Comparison of ENCODE assay signal across 10 cellular contexts in the genomic region with DNA sequence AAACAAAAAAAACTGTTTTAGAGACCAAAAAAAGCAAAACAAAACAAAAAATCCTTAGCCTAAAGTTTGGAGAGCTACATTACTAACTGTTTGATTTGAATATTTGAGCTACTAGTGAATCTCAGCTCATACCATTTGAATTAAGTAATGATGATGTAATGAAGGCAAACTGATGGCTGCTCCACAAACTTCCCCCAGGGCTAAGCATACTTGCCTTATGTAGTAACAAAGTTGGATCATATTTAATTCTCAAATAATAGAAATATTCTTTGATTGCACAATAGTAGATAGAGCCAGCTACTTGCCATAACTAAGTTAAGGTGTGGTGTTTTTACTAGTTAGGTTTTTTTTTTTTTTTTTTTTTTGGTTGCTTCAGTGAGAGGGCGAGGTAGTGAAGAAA. TPM values are rescaled to one million over a fixed set of nuclear protein-coding genes. Genes with fewer than 3 reads are reported as not detected.
DNase-seq lines count a peak whose midpoint lies in the region; ATAC-seq, FAIRE-seq and TF ChIP-seq lines count a peak whose summit lies in the region.
"Had no signal": no experiment of that assay in that cellular context is flagged by ENCODE, and none has a peak within 500 bp of the region (broad histone marks: within the 10 kb centered on the region; RNA-seq: fewer than 3 reads in every experiment).

No MANE protein-coding gene starts in this region.

- CTCF ChIA-PET in WTC11 (lab: Charles Lee) = interaction anchor here (0.6 kb wide), 1 partner anchor 1286 kb away, joined by 4 read pairs; no protein-coding TSS in a partner anchor

- POLR2A ChIA-PET in WTC11 (lab: Charles Lee) = interaction anchor here (0.6 to 0.7 kb wide), 3 partner anchors 38 to 582 kb away, joined by 3 read pairs; partner anchors contain the start of gene SHPRH

- H3K36me3 ChIP-seq in SK-N-MC (ENCODE audit: insufficient read depth, low read length) (no peaks in the 10 kb centered on the region), pancreas (peaks cover 0 to 10% (median 0%) of the 10 kb centered on the region in 3 donors)

- ATAC-seq in pancreas = peak in 2 of 4 donors; percentile 21 to 32
- no peak for ATAC-seq in HG03039 (IDR thresholded peaks at IDR 0.05; ENCODE audit: unreplicated experiment)
- no peak for ATAC-seq in HG02840 (IDR thresholded peaks at IDR 0.05; ENCODE audit: low FRiP score, unreplicated experiment)
- no peak for ATAC-seq in WTC11
- ATAC-seq: activated naive CD4-positive, alpha-beta T cell treated with anti-CD3 and anti-CD28 coated beads, Interleukin-2, amount 50 U/mL, for 72 hours had no signal

- peak; percentile 12 for DNase-seq in COLO829 (ENCODE audit: low spot score)
- DNase-seq in SK-N-MC (ENCODE audit: low read depth, low spot score) = peak; percentile 51
- peak; percentile 97 for DNase-seq in fibroblast of the aortic adventitia (ENCODE audit: low read depth)
- DNase-seq in pancreas = no peak
- no peak for DNase-seq in WTC11 (ENCODE audit: low spot score)
- DNase-seq in NCI-H2196 (lab: John Stamatoyannopoulos, UW; ENCODE audit: unreplicated experiment) = no peak
- DNase-seq: NCI-H1092 had no signal

- H3K27ac Mint-ChIP-seq in WTC11 = no peak overlapping the region
- H3K27ac Mint-ChIP-seq: activated naive CD4-positive, alpha-beta T cell treated with anti-CD3 and anti-CD28 coated beads, Interleukin-2, amount 50 U/mL, for 72 hours had no signal

- no peaks in the 10 kb centered on the region for H3K27me3 ChIP-seq in pancreas

- H3K27ac ChIP-seq in SK-N-MC = peak overlapping the region; percentile 27
- peak overlapping the region in 2 of 4 donors; percentile 96 to 97 for H3K27ac ChIP-seq in pancreas

- H3K9ac ChIP-seq in SK-N-MC (ENCODE audit: insufficient read length) = peak overlapping the region; percentile 43

- H3K27me3 Mint-ChIP-seq in WTC11 (ENCODE audit: low read depth) = peaks cover 11% of the 10 kb centered on the region

- no peaks in the 10 kb centered on the region for H3K9me3 Mint-ChIP-seq in WTC11
- H3K9me3 Mint-ChIP-seq: activated naive CD4-positive, alpha-beta T cell treated with anti-CD3 and anti-CD28 coated beads, Interleukin-2, amount 50 U/mL, for 72 hours had no signal

- intact Hi-C loops in pancreas (cut with DNase I) = no loop called here

- H3K4me1 Mint-ChIP-seq in WTC11 = peaks cover 15% of the 10 kb centered on the region

- TF ChIP-seq CTCF in fibroblast of the aortic adventitia (IDR thresholded peaks at IDR 0.05; ENCODE audit: insufficient read depth, low read length) (no peak), pancreas (IDR thresholded peaks at IDR 0.05) (no peak), WTC11 (IDR thresholded peaks at IDR 0.05) (no peak)

- H3K9me3 ChIP-seq in SK-N-MC (ENCODE audit: low read depth, low read length) = no peaks in the 10 kb centered on the region
- H3K9me3 ChIP-seq in pancreas = no peaks in the 10 kb centered on the region

- H3K4me3 ChIP-seq in SK-N-MC (no peak overlapping the region), fibroblast of the aortic adventitia (ENCODE audit: low read depth, low read length) (peak overlapping the region; percentile 32), pancreas (peak overlapping the region in 1 of 4 donors; percentile 76)

- H3K4me3 Mint-ChIP-seq in WTC11 = no peak overlapping the region

- H3K4me1 ChIP-seq in pancreas = peaks cover 0 to 9% (median 0%) of the 10 kb centered on the region in 3 donors

- peak; percentile 91 for FAIRE-seq in pancreas (lab: Jason Lieb, UNC)

- WGBS in pancreas, 2 donors = 0 to 58% methylated on average over 1 of the region's 1 CpG

- peaks cover 7% of the 10 kb centered on the region for H3K36me3 Mint-ChIP-seq in WTC11

TF ChIP-seq in WTC11, 78 proteins besides CTCF, POLR2A, EP300 and RAD21:
- TF ChIP-seq ESRRA (CRISPR knock-in tag; IDR thresholded peaks at IDR 0.05; ENCODE audit: borderline replicate concordance) = no peak
- TF ChIP-seq, protein P1, sequence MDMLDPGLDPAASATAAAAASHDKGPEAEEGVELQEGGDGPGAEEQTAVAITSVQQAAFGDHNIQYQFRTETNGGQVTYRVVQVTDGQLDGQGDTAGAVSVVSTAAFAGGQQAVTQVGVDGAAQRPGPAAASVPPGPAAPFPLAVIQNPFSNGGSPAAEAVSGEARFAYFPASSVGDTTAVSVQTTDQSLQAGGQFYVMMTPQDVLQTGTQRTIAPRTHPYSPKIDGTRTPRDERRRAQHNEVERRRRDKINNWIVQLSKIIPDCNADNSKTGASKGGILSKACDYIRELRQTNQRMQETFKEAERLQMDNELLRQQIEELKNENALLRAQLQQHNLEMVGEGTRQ (CRISPR knock-in tag; IDR thresholded peaks at IDR 0.05) = no peak
- TF ChIP-seq, protein P2, sequence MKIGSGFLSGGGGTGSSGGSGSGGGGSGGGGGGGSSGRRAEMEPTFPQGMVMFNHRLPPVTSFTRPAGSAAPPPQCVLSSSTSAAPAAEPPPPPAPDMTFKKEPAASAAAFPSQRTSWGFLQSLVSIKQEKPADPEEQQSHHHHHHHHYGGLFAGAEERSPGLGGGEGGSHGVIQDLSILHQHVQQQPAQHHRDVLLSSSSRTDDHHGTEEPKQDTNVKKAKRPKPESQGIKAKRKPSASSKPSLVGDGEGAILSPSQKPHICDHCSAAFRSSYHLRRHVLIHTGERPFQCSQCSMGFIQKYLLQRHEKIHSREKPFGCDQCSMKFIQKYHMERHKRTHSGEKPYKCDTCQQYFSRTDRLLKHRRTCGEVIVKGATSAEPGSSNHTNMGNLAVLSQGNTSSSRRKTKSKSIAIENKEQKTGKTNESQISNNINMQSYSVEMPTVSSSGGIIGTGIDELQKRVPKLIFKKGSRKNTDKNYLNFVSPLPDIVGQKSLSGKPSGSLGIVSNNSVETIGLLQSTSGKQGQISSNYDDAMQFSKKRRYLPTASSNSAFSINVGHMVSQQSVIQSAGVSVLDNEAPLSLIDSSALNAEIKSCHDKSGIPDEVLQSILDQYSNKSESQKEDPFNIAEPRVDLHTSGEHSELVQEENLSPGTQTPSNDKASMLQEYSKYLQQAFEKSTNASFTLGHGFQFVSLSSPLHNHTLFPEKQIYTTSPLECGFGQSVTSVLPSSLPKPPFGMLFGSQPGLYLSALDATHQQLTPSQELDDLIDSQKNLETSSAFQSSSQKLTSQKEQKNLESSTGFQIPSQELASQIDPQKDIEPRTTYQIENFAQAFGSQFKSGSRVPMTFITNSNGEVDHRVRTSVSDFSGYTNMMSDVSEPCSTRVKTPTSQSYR (CRISPR knock-in tag; IDR thresholded peaks at IDR 0.05) = no peak

RNA-seq across cellular contexts. Expression of gene RAB32, which starts 2.8 kb away (rescaled TPM):
- total RNA-seq in fibroblast of the aortic adventitia (ENCODE audit: low replicate concordance) (20.8 and 71.7 TPM in 2 replicates), pancreas (10 to 100 TPM in 2 of 6 donors, 1 to 10 TPM in 4; 3.5 to 19.0 (median 4.5) TPM), WTC11 (2021) (3.9 to 5.1 TPM (median 4.5 TPM) in 3 replicates)
- polyA plus RNA-seq in pancreas = 1 to 10 TPM; 5.6 to 7.9 TPM

RNA-seq across cellular contexts. Expression of gene ADGB, which starts 52.3 kb away (rescaled TPM):
- not detected in 2 replicates for total RNA-seq in fibroblast of the aortic adventitia (ENCODE audit: low replicate concordance)
- total RNA-seq in pancreas = not detected
- polyA plus RNA-seq in pancreas = not detected
- not detected in 3 replicates for total RNA-seq in WTC11 (2021)
- total RNA-seq: activated naive CD4-positive, alpha-beta T cell treated with anti-CD3 and anti-CD28 coated beads, Interleukin-2, amount 50 U/mL, for 72 hours had no signal

Comparison
In these comparisons a context has a peak if more than half of its experiments do, and no peak if none do; other contexts are left out.
1. DNase-seq: peak in COLO829 (single experiment), SK-N-MC (single experiment) and fibroblast of the aortic adventitia (single experiment); none in pancreas (0 of 6), WTC11 (single experiment) and NCI-H2196 (single experiment).